In genomic region chr19:57103573-57104277, GRCh38 we compare ENCODE assay signal across 8 cellular contexts. TPM values are rescaled to one million over a fixed set of nuclear protein-coding genes. Genes with fewer than 3 reads are reported as not detected.
A peak's percentile ranks its signal among the peaks of the same experiment; 100 is the strongest.
DNase-seq lines count a peak whose midpoint lies in the region; ATAC-seq and TF ChIP-seq lines count a peak whose summit lies in the region.

No MANE protein-coding gene starts in this region.

- POLR2A ChIA-PET in PC-9 (lab: Charles Lee; ENCODE audit: unreplicated experiment): no interaction called here

- H3K27ac Mint-ChIP-seq in activated T-cell treated with anti-CD3 and anti-CD28 coated beads, Interleukin-2, amount 50 U/mL, for 72 hours: peak overlapping the region; percentile 46

- no peaks in the 10 kb centered on the region for H3K79me2 ChIP-seq in PC-9 (ENCODE audit: low read depth)

- peak overlapping the region; percentile 75 to 90 for H3K4me3 Mint-ChIP-seq in activated T-cell treated with anti-CD3 and anti-CD28 coated beads, Interleukin-2, amount 50 U/mL, for 72 hours

- peaks cover 11% of the 10 kb centered on the region for H3K27me3 Mint-ChIP-seq in activated T-cell treated with anti-CD3 and anti-CD28 coated beads, Interleukin-2, amount 50 U/mL, for 72 hours (ENCODE audit: low read depth)

- H2AFZ ChIP-seq in PC-9: no peak overlapping the region

- no peak overlapping the region for H3K27ac ChIP-seq in PC-9
- H3K27ac ChIP-seq in neutrophil: no peak overlapping the region
- H3K27ac ChIP-seq in substantia nigra (ENCODE audit: low read depth, low read length, poor library complexity, severe bottlenecking): no peak overlapping the region

- H3K4me2 ChIP-seq in PC-9: no peak overlapping the region

- H3K4me3 ChIP-seq in H7 (ENCODE audit: insufficient read depth, low read depth, low read length) (no peak overlapping the region), PC-9 (peak overlapping the region; percentile 3; the same call in 1 of the 2 replicates), fibroblast of the aortic adventitia (ENCODE audit: low read depth, low read length) (peak overlapping the region; percentile 14), neutrophil (ENCODE audit: low read depth in 1 of 2, low read length in 1 of 2) (no peak overlapping the region)

- H3K36me3 Mint-ChIP-seq in activated T-cell treated with anti-CD3 and anti-CD28 coated beads, Interleukin-2, amount 50 U/mL, for 72 hours (ENCODE audit: insufficient read depth in 2 of 2): peaks cover 13 to 31% of the 10 kb centered on the region in 2 donors

- H3K9me2 ChIP-seq in PC-9 (ENCODE audit: insufficient read depth): no peaks in the 10 kb centered on the region

- CTCF ChIA-PET in PC-9 (lab: Charles Lee): interaction anchor here (0.6 to 0.7 kb wide), 2 partner anchors 1040 to 1416 kb away, joined by 3 to 4 read pairs; partner anchors contain the start of gene ZBTB45

- no peaks in the 10 kb centered on the region for H3K4me1 ChIP-seq in PC-9 (replicated peaks; ENCODE audit: insufficient read depth)
- H3K4me1 ChIP-seq in neutrophil (ENCODE audit: control insufficient read depth in 1 of 2, insufficient read depth in 1 of 2, low read depth in 1 of 2, low read length in 1 of 2): no peaks in the 10 kb centered on the region

- BruUV-seq in PC-9 (replicated peaks; lab: Mats Ljungman, UMichigan): no TSS peak

- DNase-seq in Ammon's horn (ENCODE audit: low spot score): peak; percentile 87
- DNase-seq in H7: peak; percentile 71
- DNase-seq in PC-9: peak; percentile 35 to 49
- peak; percentile 61 to 69 for DNase-seq in activated T-cell treated with anti-CD3 and anti-CD28 coated beads, Interleukin-2, amount 50 U/mL, for 72 hours
- peak; percentile 70 for DNase-seq in fibroblast of the aortic adventitia (ENCODE audit: low read depth)
- DNase-seq in substantia nigra (lab: John Stamatoyannopoulos, UW): peak in 41 of 49 donors; percentile 1 to 68 (median 34)

- H3K4me1 Mint-ChIP-seq in activated T-cell treated with anti-CD3 and anti-CD28 coated beads, Interleukin-2, amount 50 U/mL, for 72 hours (ENCODE audit: low read depth): peaks cover 10% of the 10 kb centered on the region

- H3K9me3 Mint-ChIP-seq in activated T-cell treated with anti-CD3 and anti-CD28 coated beads, Interleukin-2, amount 50 U/mL, for 72 hours: peaks cover 8 to 10% of the 10 kb centered on the region in 2 donors

- peaks cover 7% of the 10 kb centered on the region; the same call in 1 of the 2 replicates for H3K9me3 ChIP-seq in PC-9 (ENCODE audit: insufficient read depth, low read depth)
- H3K9me3 ChIP-seq in neutrophil: peaks cover 13% of the 10 kb centered on the region

- TF ChIP-seq CTCF in PC-9 (conservative IDR thresholded peaks at IDR 0.05): peak; percentile 91
- TF ChIP-seq CTCF in fibroblast of the aortic adventitia (IDR thresholded peaks at IDR 0.05; ENCODE audit: insufficient read depth, low read length): peak; percentile 79
- TF ChIP-seq CTCF in neutrophil (IDR thresholded peaks at IDR 0.05): peak; percentile 38

- H4K20me1 ChIP-seq in PC-9 (ENCODE audit: insufficient read depth): no peaks in the 10 kb centered on the region

- intact Hi-C loops in PC-9 (cut with micrococcal nuclease; ENCODE audit: unreplicated experiment): loop anchor here (1.0 to 5.0 kb wide), 2 partner anchors 1052 to 1414 kb away; partner anchors contain the start of gene ZBTB45

- ATAC-seq in activated T-cell treated with anti-CD3 and anti-CD28 coated beads, Interleukin-2, amount 50 U/mL, for 72 hours (replicated peaks in 1 of 2): peak; percentile 75 to 78
- ATAC-seq in HG03342 (IDR thresholded peaks at IDR 0.05; ENCODE audit: unreplicated experiment): no peak

- no peaks in the 10 kb centered on the region for H3K36me3 ChIP-seq in H7 (replicated peaks; ENCODE audit: control insufficient read depth, insufficient read depth, low read length)
- no peaks in the 10 kb centered on the region for H3K36me3 ChIP-seq in PC-9 (ENCODE audit: low read depth)
- no peaks in the 10 kb centered on the region for H3K36me3 ChIP-seq in neutrophil

- H3K27me3 ChIP-seq in H7 (ENCODE audit: control insufficient read depth, insufficient read depth, low read length) (no peaks in the 10 kb centered on the region), PC-9 (ENCODE audit: insufficient read depth, low read depth) (no peaks in the 10 kb centered on the region), neutrophil (peaks cover 24% of the 10 kb centered on the region)

- no peaks in the 10 kb centered on the region for H3F3A ChIP-seq in PC-9 (ENCODE audit: insufficient read depth, low read depth)

RNA-seq across cellular contexts. Expression of gene USP29, which starts 16.1 kb away (rescaled TPM):
- not detected in 2 replicates for total RNA-seq in H7 (2014; rRNA removed; shearing (Covaris generic))
- total RNA-seq in PC-9 (2021) (not detected in 2 replicates), fibroblast of the aortic adventitia (ENCODE audit: low replicate concordance) (not detected in 2 replicates)
- not detected for total RNA-seq in activated T-cell treated with anti-CD3 and anti-CD28 coated beads, Interleukin-2, amount 50 U/mL, for 72 hours

RNA-seq across cellular contexts. Expression of gene ZIM3, which starts 41.3 kb away (rescaled TPM):
- total RNA-seq in H7 (2014; rRNA removed; shearing (Covaris generic)): not detected in 2 replicates
- total RNA-seq in PC-9 (2021): not detected in 2 replicates
- total RNA-seq in activated T-cell treated with anti-CD3 and anti-CD28 coated beads, Interleukin-2, amount 50 U/mL, for 72 hours: not detected
- not detected in 2 replicates for total RNA-seq in fibroblast of the aortic adventitia (ENCODE audit: low replicate concordance)

Comparison
In these comparisons a context has a peak if more than half of its experiments do, and no peak if none do; other contexts are left out.
1. DNase-seq: peak in every context shown above with its lines; median percentile 87 in Ammon's horn; 71 in H7; 70 in fibroblast of the aortic adventitia; 65 in activated T-cell treated with anti-CD3 and anti-CD28 coated beads, Interleukin-2, amount 50 U/mL, for 72 hours; 42 in PC-9; 34 in substantia nigra.
2. H3K4me3 ChIP-seq: peak in PC-9 (single experiment) and fibroblast of the aortic adventitia (single experiment); none in H7 (single experiment) and neutrophil (0 of 2).
3. CTCF ChIP-seq: peak in every context shown above with its lines; median percentile 91 in PC-9; 79 in fibroblast of the aortic adventitia; 38 in neutrophil.